In the genomic region with DNA sequence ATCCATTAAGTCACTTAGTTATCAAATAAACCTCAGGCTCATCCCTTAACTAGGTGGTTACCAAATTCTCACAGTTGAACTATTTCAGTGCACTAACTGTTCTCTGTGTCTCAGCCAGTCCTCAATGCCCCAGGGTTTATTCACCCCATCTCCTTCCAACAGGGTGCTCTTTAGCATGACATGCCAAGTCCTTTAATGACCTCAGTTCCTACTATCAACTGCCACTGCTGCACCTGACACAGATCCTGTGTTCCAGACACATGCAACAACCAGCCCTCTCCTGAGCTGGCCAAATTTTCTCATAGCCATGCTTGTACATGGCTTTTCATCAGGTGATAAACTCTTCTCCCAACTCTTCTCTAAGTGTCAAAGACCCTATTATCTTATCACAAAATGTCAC, we compare ENCODE assay signal across 37 cellular contexts.
"Had no signal": no experiment of that assay in that cellular context is flagged by ENCODE, and none has a peak within 500 bp of the region (broad histone marks: within the 10 kb centered on the region; RNA-seq: fewer than 3 reads in every experiment).

No MANE protein-coding gene starts in this region.

- H3K36me3 Mint-ChIP-seq: activated naive CD4-positive, alpha-beta T cell treated with anti-CD3 and anti-CD28 coated beads, Interleukin-2, amount 50 U/mL, for 72 hours had no signal

- ATAC-seq: activated naive CD4-positive, alpha-beta T cell treated with anti-CD3 and anti-CD28 coated beads, Interleukin-2, amount 50 U/mL, for 72 hours; body of pancreas; PC-3 had no signal

- DNase-seq: activated CD4-positive, alpha-beta memory T cell treated with anti-CD3 and anti-CD28 coated beads, Interleukin-2, amount 10 ng/mL, durations not matched to agents 7 days and 5 days; activated CD4-positive, alpha-beta T cell treated with anti-CD3 and anti-CD28 coated beads for 1 hour; activated CD4-positive, alpha-beta T cell treated with anti-CD3 and anti-CD28 coated beads for 48 hours; activated CD4-positive, CD25-positive, alpha-beta regulatory T cell; activated CD8-positive, alpha-beta memory T cell treated with anti-CD3 and anti-CD28 coated beads for 24 hours; activated CD8-positive, alpha-beta memory T cell treated with anti-CD3 and anti-CD28 coated beads, Interleukin-2, amount 10 ng/mL, durations not matched to agents 7 days and 5 days; activated CD8-positive, alpha-beta memory T cell treated with anti-CD3 and anti-CD28 coated beads, Interleukin-2, amount 50 U/mL, for 48 hours; activated gamma-delta T cell; activated naive CD4-positive, alpha-beta T cell treated with Interleukin-2 at 50 U/mL for 16 hours; body of pancreas; Kasumi-1; KG1; MG63; NCI-H1048; NCI-H1105 treated with DMSO at 0.1 percent for 48 hours; NCI-H1436; NCI-H1694; NCI-H2029; NCI-H2107; NCI-H2171; NCI-H510A; NCI-H526; NCI-H748 treated with DMSO at 0.1 percent for 48 hours; NK-92 treated with Interleukin-12 subunit alpha and Interleukin-12 subunit beta, amount 100 ng/mL, for 24 hours; PC-3; SHP77; SJCRH30; T1000; WERI-Rb-1 had no signal

- FAIRE-seq: astrocyte, RCC 7860 had no signal

- H3K4me3 ChIP-seq: adrenal gland, body of pancreas, breast epithelium, MG63, SJCRH30, SK-N-MC had no signal

- H3K27me3 Mint-ChIP-seq: activated CD4-positive, alpha-beta memory T cell treated with anti-CD3 and anti-CD28 coated beads, Interleukin-2, amount 10 ng/mL, durations not matched to agents 7 days and 5 days; activated CD8-positive, alpha-beta memory T cell treated with anti-CD3 and anti-CD28 coated beads, Interleukin-2, amount 10 ng/mL, durations not matched to agents 7 days and 5 days had no signal

- H3K27me3 ChIP-seq: adrenal gland, body of pancreas, breast epithelium, MG63, SJCRH30 had no signal

- H3K9me3 ChIP-seq: adrenal gland, body of pancreas, breast epithelium, MG63, SJCRH30 had no signal

- H3K4me1 ChIP-seq: body of pancreas, breast epithelium, SJCRH30 had no signal

- H3K27ac ChIP-seq: adrenal gland, body of pancreas, breast epithelium, RWPE1, SJCRH30, SK-N-MC, WERI-Rb-1 had no signal

- H3K27ac Mint-ChIP-seq: activated CD4-positive, alpha-beta memory T cell treated with anti-CD3 and anti-CD28 coated beads, Interleukin-2, amount 10 ng/mL, durations not matched to agents 7 days and 5 days; activated CD8-positive, alpha-beta memory T cell treated with anti-CD3 and anti-CD28 coated beads, Interleukin-2, amount 10 ng/mL, durations not matched to agents 7 days and 5 days; activated naive CD4-positive, alpha-beta T cell treated with anti-CD3 and anti-CD28 coated beads, Interleukin-2, amount 50 U/mL, for 72 hours; activated T-helper 2 cell treated with anti-CD3 and anti-CD28 coated beads, Interferon-gamma antibody, Interleukin-2, Interleukin-4, amounts not matched to agents 10 μg/mL and 5 μg/mL and 100 μg/mL, durations not matched to agents 14 hours and 24 hours and 36 hours had no signal

- H3K4me1 Mint-ChIP-seq: activated CD4-positive, alpha-beta memory T cell treated with anti-CD3 and anti-CD28 coated beads, Interleukin-2, amount 10 ng/mL, durations not matched to agents 7 days and 5 days; activated CD8-positive, alpha-beta memory T cell treated with anti-CD3 and anti-CD28 coated beads, Interleukin-2, amount 10 ng/mL, durations not matched to agents 7 days and 5 days had no signal

- H3K9me3 Mint-ChIP-seq: activated CD4-positive, alpha-beta memory T cell treated with anti-CD3 and anti-CD28 coated beads, Interleukin-2, amount 10 ng/mL, durations not matched to agents 7 days and 5 days; activated naive CD4-positive, alpha-beta T cell treated with anti-CD3 and anti-CD28 coated beads, Interleukin-2, amount 50 U/mL, for 72 hours; activated T-helper 2 cell treated with anti-CD3 and anti-CD28 coated beads, Interferon-gamma antibody, Interleukin-2, Interleukin-4, amounts not matched to agents 10 μg/mL and 5 μg/mL and 100 μg/mL, durations not matched to agents 14 hours and 24 hours and 36 hours had no signal

- H3K4me3 Mint-ChIP-seq: activated CD4-positive, alpha-beta memory T cell treated with anti-CD3 and anti-CD28 coated beads, Interleukin-2, amount 10 ng/mL, durations not matched to agents 7 days and 5 days; activated CD8-positive, alpha-beta memory T cell treated with anti-CD3 and anti-CD28 coated beads, Interleukin-2, amount 10 ng/mL, durations not matched to agents 7 days and 5 days had no signal
